ENCODE assay signal across 9 cellular contexts in the genomic region with DNA sequence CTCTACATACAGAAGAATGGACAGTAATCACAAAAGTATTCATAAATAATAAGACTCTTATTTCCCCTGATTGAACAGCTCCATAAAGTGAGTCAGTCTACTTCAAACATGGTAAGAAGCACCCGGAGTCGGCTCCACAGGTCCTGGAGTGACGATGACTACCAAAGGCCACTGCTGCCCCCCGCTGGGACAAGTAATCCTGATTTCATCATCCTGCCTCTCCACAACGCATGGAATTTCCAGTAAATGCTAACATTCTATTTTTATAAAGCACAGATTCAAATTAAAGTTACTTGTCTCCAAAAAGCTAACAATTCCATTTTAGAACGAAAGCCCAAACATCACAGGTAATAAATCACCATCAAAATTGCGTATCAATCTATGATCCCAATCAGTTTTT. TPM values are rescaled to one million over a fixed set of nuclear protein-coding genes. Genes with fewer than 3 reads are reported as not detected.
DNase-seq lines count a peak whose midpoint lies in the region; ATAC-seq and TF ChIP-seq lines count a peak whose summit lies in the region.
"Had no signal": no experiment of that assay in that cellular context is flagged by ENCODE, and none has a peak within 500 bp of the region (broad histone marks: within the 10 kb centered on the region; RNA-seq: fewer than 3 reads in every experiment).

No MANE protein-coding gene starts in this region.

- H3K4me3 Mint-ChIP-seq in activated CD8-positive, alpha-beta T cell treated with anti-CD3 and anti-CD28 coated beads, Interleukin-2, amount 10 ng/mL, durations not matched to agents 7 days and 5 days = no peak overlapping the region
- H3K4me3 Mint-ChIP-seq: B cell had no signal

- H3K9me3 Mint-ChIP-seq in activated CD8-positive, alpha-beta T cell treated with anti-CD3 and anti-CD28 coated beads, Interleukin-2, amount 10 ng/mL, durations not matched to agents 7 days and 5 days (ENCODE audit: insufficient read depth) = no peaks in the 10 kb centered on the region

- peaks cover 48% of the 10 kb centered on the region for H3K4me1 ChIP-seq in skeletal muscle satellite cell (ENCODE audit: control insufficient read depth, insufficient read depth, low read length)

- DNase-seq in DMS153 treated with DMSO at 0.1 percent for 48 hours (lab: John Stamatoyannopoulos, UW; ENCODE audit: unreplicated experiment) (peak; percentile 4), DMS153 (lab: John Stamatoyannopoulos, UW) (no peak), OCI-M1 (lab: John Stamatoyannopoulos, UW) (peak; percentile 17), fibroblast of mammary gland (ENCODE audit: low read depth) (peak; percentile 91), GDM1 (lab: John Stamatoyannopoulos, UW) (no peak)
- DNase-seq in activated CD8-positive, alpha-beta T cell treated with anti-CD3 and anti-CD28 coated beads, Interleukin-2, amount 10 ng/mL, durations not matched to agents 7 days and 5 days = no peak

- H3K36me3 ChIP-seq in skeletal muscle satellite cell (ENCODE audit: insufficient read depth, low read length) = peaks cover 2% of the 10 kb centered on the region

- H3K4me1 Mint-ChIP-seq in activated CD8-positive, alpha-beta T cell treated with anti-CD3 and anti-CD28 coated beads, Interleukin-2, amount 10 ng/mL, durations not matched to agents 7 days and 5 days (ENCODE audit: low read depth) = no peaks in the 10 kb centered on the region
- H3K4me1 Mint-ChIP-seq: B cell had no signal

- H3K36me3 Mint-ChIP-seq in activated CD8-positive, alpha-beta T cell treated with anti-CD3 and anti-CD28 coated beads, Interleukin-2, amount 10 ng/mL, durations not matched to agents 7 days and 5 days (ENCODE audit: low read depth) = peaks cover 23% of the 10 kb centered on the region

- no peaks in the 10 kb centered on the region for H3K27me3 Mint-ChIP-seq in activated CD8-positive, alpha-beta T cell treated with anti-CD3 and anti-CD28 coated beads, Interleukin-2, amount 10 ng/mL, durations not matched to agents 7 days and 5 days (ENCODE audit: low read depth)
- H3K27me3 Mint-ChIP-seq: B cell had no signal

- POLR2A ChIA-PET in activated CD8-positive, alpha-beta T cell treated with anti-CD3 and anti-CD28 coated beads, Interleukin-2, amount 10 ng/mL, durations not matched to agents 7 days and 5 days (lab: Charles Lee) = interaction anchor here (0.8 kb wide), 1 partner anchor 126 kb away, joined by 3 read pairs; no protein-coding TSS in a partner anchor

- ATAC-seq in activated CD8-positive, alpha-beta T cell treated with anti-CD3 and anti-CD28 coated beads, Interleukin-2, amount 10 ng/mL, durations not matched to agents 7 days and 5 days = no peak
- ATAC-seq in GM19397 (IDR thresholded peaks at IDR 0.05; ENCODE audit: unreplicated experiment) = no peak

- TF ChIP-seq CTCF in fibroblast of mammary gland (conservative IDR thresholded peaks at IDR 0.05; ENCODE audit: control insufficient read depth, insufficient read depth, low read depth, low read length) = peak; percentile 43

- no peaks in the 10 kb centered on the region for H3K9me3 ChIP-seq in skeletal muscle satellite cell (replicated peaks; ENCODE audit: low read length)

- H3K4me3 ChIP-seq in fibroblast of mammary gland (ENCODE audit: control insufficient read depth, low read depth, low read length) (no peak overlapping the region), skeletal muscle satellite cell (ENCODE audit: low read length) (no peak overlapping the region)

- no peak overlapping the region for H3K27ac Mint-ChIP-seq in activated CD8-positive, alpha-beta T cell treated with anti-CD3 and anti-CD28 coated beads, Interleukin-2, amount 10 ng/mL, durations not matched to agents 7 days and 5 days
- H3K27ac Mint-ChIP-seq: B cell had no signal

- CTCF ChIA-PET in activated CD8-positive, alpha-beta T cell treated with anti-CD3 and anti-CD28 coated beads, Interleukin-2, amount 10 ng/mL, durations not matched to agents 7 days and 5 days (lab: Charles Lee) = interaction anchor here (1.2 kb wide), 1 partner anchor 14 kb away, joined by 3 read pairs; no protein-coding TSS in a partner anchor

- peak overlapping the region; percentile 74 for H3K9ac ChIP-seq in skeletal muscle satellite cell (ENCODE audit: low read depth, low read length)

- peak overlapping the region; percentile 59 for H3K4me2 ChIP-seq in skeletal muscle satellite cell (ENCODE audit: low read length)

- H3K27me3 ChIP-seq in skeletal muscle satellite cell (ENCODE audit: control insufficient read depth, insufficient read depth, low read length) = no peaks in the 10 kb centered on the region

RNA-seq across cellular contexts. Expression of a gene that starts 16.2 kb away (rescaled TPM):
- 14.2 and 22.3 TPM in 2 replicates for total RNA-seq in skeletal muscle satellite cell (2012; rRNA removed)
- total RNA-seq in activated CD8-positive, alpha-beta T cell treated with anti-CD3 and anti-CD28 coated beads, Interleukin-2, amount 10 ng/mL, durations not matched to agents 7 days and 5 days = 10 to 100 TPM; 18.1 to 21.1 TPM

RNA-seq across cellular contexts. Expression of a gene that starts 16.6 kb away (rescaled TPM):
- 476 and 490 TPM in 2 replicates for total RNA-seq in skeletal muscle satellite cell (2012; rRNA removed)
- 100 to 1,000 TPM; 319 to 322 TPM for total RNA-seq in activated CD8-positive, alpha-beta T cell treated with anti-CD3 and anti-CD28 coated beads, Interleukin-2, amount 10 ng/mL, durations not matched to agents 7 days and 5 days

Comparison
In these comparisons a context has a peak if more than half of its experiments do, and no peak if none do; other contexts are left out.
1. DNase-seq: peak in DMS153 treated with DMSO at 0.1 percent for 48 hours (single experiment), OCI-M1 (single experiment) and fibroblast of mammary gland (single experiment); none in DMS153 (single experiment), activated CD8-positive, alpha-beta T cell treated with anti-CD3 and anti-CD28 coated beads, Interleukin-2, amount 10 ng/mL, durations not matched to agents 7 days and 5 days (single experiment) and GDM1 (single experiment).